ENCODE assay signal across 21 cellular contexts in the genomic region with DNA sequence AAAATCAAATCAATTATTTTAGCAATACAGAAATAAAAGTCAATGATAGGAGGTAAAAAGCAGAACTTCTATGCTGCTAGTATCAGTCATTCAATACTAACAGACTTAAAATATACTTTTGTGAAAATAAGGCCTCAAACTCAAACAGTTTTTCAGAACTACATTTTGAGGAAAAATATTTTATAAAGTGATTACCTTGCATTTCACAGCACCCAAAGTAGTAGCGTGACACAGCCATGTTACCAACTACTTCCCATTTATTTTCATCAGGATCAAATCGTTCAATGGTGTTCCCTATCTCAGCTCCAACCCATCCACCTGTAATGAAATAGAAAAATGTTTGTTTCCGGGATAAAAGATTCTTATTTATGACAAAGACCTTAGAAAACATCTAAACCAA. TPM values are rescaled to one million over a fixed set of nuclear protein-coding genes. Genes with fewer than 3 reads are reported as not detected.
A peak's percentile ranks its signal among the peaks of the same experiment; 100 is the strongest.
DNase-seq lines count a peak whose midpoint lies in the region; ATAC-seq, FAIRE-seq and TF ChIP-seq lines count a peak whose summit lies in the region.
"Had no signal": no experiment of that assay in that cellular context is flagged by ENCODE, and none has a peak within 500 bp of the region (broad histone marks: within the 10 kb centered on the region; RNA-seq: fewer than 3 reads in every experiment).

No MANE protein-coding gene starts in this region.

- H3K4me3 ChIP-seq in HepG2 (replicated peaks in 1 of 3; ENCODE audit: insufficient read depth in 1 of 3, low read depth in 2 of 3, low read length in 3 of 3), result no peak overlapping the region
- no peak overlapping the region for H3K4me3 ChIP-seq in right lobe of liver
- no peak overlapping the region for H3K4me3 ChIP-seq in K562
- H3K4me3 ChIP-seq in MG63, result no peak overlapping the region
- H3K4me3 ChIP-seq in esophagus squamous epithelium, result no peak overlapping the region
- H3K4me3 ChIP-seq: BLaER1 treated with 17β-estradiol and CSF1 and Interleukin-3, amounts not matched to agents 10 nM and 100 nM; GM12878 had no signal

- H2AFZ ChIP-seq in HepG2 (ENCODE audit: low read length), result no peak overlapping the region
- H2AFZ ChIP-seq in K562 (ENCODE audit: low read depth, low read length), result no peak overlapping the region

- DNase-seq in HepG2 (ENCODE audit: low spot score), result no peak
- DNase-seq in right lobe of liver, result no peak
- no peak for DNase-seq in K562 (ENCODE audit: extremely low read depth in 1 of 4, low spot score in 3 of 4)
- no peak for DNase-seq in MG63
- no peak for DNase-seq in esophagus squamous epithelium (lab: John Stamatoyannopoulos, UW)
- DNase-seq: 8988T; AML-193; Caco-2; Calu3; CD4-positive, alpha-beta T cell; CD8-positive, alpha-beta T cell; DMS79 treated with DMSO at 0.1 percent for 48 hours; GDM1 had no signal

- POLR2A ChIA-PET in HepG2 (lab: Yijun Ruan, JAX), result no interaction called here
- POLR2A ChIA-PET in K562 (lab: Yijun Ruan, JAX), result interaction anchor here (1.0 to 1.5 kb wide), 2 partner anchors 9 to 12 kb away, joined by 3 to 4 read pairs; no protein-coding TSS in a partner anchor

- no peaks in the 10 kb centered on the region; a peak in 1 of 5 replicates for H3K27me3 ChIP-seq in HepG2 (ENCODE audit: control insufficient read depth in 1 of 2, insufficient read depth in 2 of 2, low read length in 2 of 2)
- no peaks in the 10 kb centered on the region for H3K27me3 ChIP-seq in right lobe of liver
- no peaks in the 10 kb centered on the region for H3K27me3 ChIP-seq in K562 (ENCODE audit: control insufficient read depth in 2 of 2, insufficient read depth in 2 of 2, low read length in 2 of 2)
- no peaks in the 10 kb centered on the region for H3K27me3 ChIP-seq in MG63
- no peaks in the 10 kb centered on the region for H3K27me3 ChIP-seq in esophagus squamous epithelium
- H3K27me3 ChIP-seq: BLaER1 treated with 17β-estradiol and CSF1 and Interleukin-3, amounts not matched to agents 10 nM and 100 nM had no signal

- 94% methylated on average over 3 of the region's 3 CpGs for WGBS in HepG2 (ENCODE audit: low lambda C conversion rate)
- 95% methylated on average over 3 of the region's 3 CpGs for WGBS in right lobe of liver (ENCODE audit: insufficient coverage, low coverage, low lambda C conversion rate, missing lambda C conversion rate)
- 63% methylated on average over 3 of the region's 3 CpGs for WGBS in K562 (ENCODE audit: insufficient coverage, low coverage, missing lambda C conversion rate)
- 91 to 95% methylated on average over 3 of the region's 3 CpGs for WGBS in esophagus squamous epithelium, 2 donors

- no peak for TF ChIP-seq POLR2A in HepG2 (IDR thresholded peaks at IDR 0.05; ENCODE audit: insufficient read depth in 1 of 2, low read depth in 2 of 2, low read length in 2 of 2)
- no peak for TF ChIP-seq POLR2A in right lobe of liver (IDR thresholded peaks at IDR 0.05)
- no peak for TF ChIP-seq POLR2A in K562 (conservative IDR thresholded peaks at IDR 0.05)
- no peak for TF ChIP-seq POLR2A in esophagus squamous epithelium (IDR thresholded peaks at IDR 0.05)

- H3K36me3 ChIP-seq in HepG2 (replicated peaks in 1 of 2; ENCODE audit: control insufficient read depth in 1 of 2, insufficient read depth in 2 of 2, low read length in 2 of 2) (peaks cover 1 to 4% of the 10 kb centered on the region in 2 experiments; a peak in 2 of 5 replicates), right lobe of liver (peaks cover 0 to 25% (median under 1%) of the 10 kb centered on the region in 4 donors), K562 (ENCODE audit: control insufficient read depth, insufficient read depth, low read length) (0 out of 3 replicates have a peak, but pooled peaks cover 3% of the 10 kb centered on the region), MG63 (no peaks in the 10 kb centered on the region), esophagus squamous epithelium (peaks cover 0 to 79% (median 0%) of the 10 kb centered on the region in 3 donors)

- BruUV-seq in HepG2 (replicated peaks; lab: Mats Ljungman, UMichigan) (no TSS peak), K562 (replicated peaks; lab: Mats Ljungman, UMichigan) (no TSS peak)

- H3K9me3 ChIP-seq in HepG2 (ENCODE audit: low read length) (no peaks in the 10 kb centered on the region), right lobe of liver (no peaks in the 10 kb centered on the region), K562 (replicated peaks; ENCODE audit: control insufficient read depth, insufficient read depth, low read depth, low read length) (no peaks in the 10 kb centered on the region), MG63 (no peaks in the 10 kb centered on the region), esophagus squamous epithelium (no peaks in the 10 kb centered on the region)
- H3K9me3 ChIP-seq: BLaER1 treated with 17β-estradiol and CSF1 and Interleukin-3, amounts not matched to agents 10 nM and 100 nM; Caco-2 had no signal

- no peak for TF ChIP-seq CTCF in HepG2 (CRISPR knock-in tag; IDR thresholded peaks at IDR 0.05)
- no peak for TF ChIP-seq CTCF in right lobe of liver (IDR thresholded peaks at IDR 0.05)
- TF ChIP-seq CTCF in K562 (IDR thresholded peaks at IDR 0.05 in 2 of 3, conservative IDR thresholded peaks at IDR 0.05 in 1 of 3; ENCODE audit: insufficient read depth in 2 of 3, low read depth in 1 of 3, low read length in 3 of 3), result no peak
- no peak for TF ChIP-seq CTCF in esophagus squamous epithelium (IDR thresholded peaks at IDR 0.05)

- in situ Hi-C loops in HepG2 (cut with HindIII; ENCODE audit: extremely low pct_ligation_motif_present, low pct_unique_long_range_greater_than_20kb), result no loop called here
- in situ Hi-C loops in K562 (cut with MboI), result no loop called here

- H3K9me1 ChIP-seq in K562 (ENCODE audit: control insufficient read depth, insufficient read depth, low read length), result no peaks in the 10 kb centered on the region

- H3K27ac ChIP-seq in HepG2 (ENCODE audit: extremely low read length, insufficient read depth, low read length) (no peak overlapping the region), right lobe of liver (no peak overlapping the region), K562 (ENCODE audit: extremely low read depth, low read depth, low read length) (no peak overlapping the region), esophagus squamous epithelium (no peak overlapping the region)
- H3K27ac ChIP-seq: BLaER1 treated with 17β-estradiol and CSF1 and Interleukin-3, amounts not matched to agents 10 nM and 100 nM; C4-2B had no signal

- no peaks in the 10 kb centered on the region for H3K79me2 ChIP-seq in HepG2 (ENCODE audit: insufficient read depth, low read length)
- H3K79me2 ChIP-seq in K562 (ENCODE audit: control insufficient read depth, insufficient read depth, low read length), result no peaks in the 10 kb centered on the region

- H3K4me2 ChIP-seq in HepG2 (ENCODE audit: low read depth, low read length) (no peak overlapping the region), K562 (ENCODE audit: insufficient read depth, low read length) (no peak overlapping the region)
- H3K4me2 ChIP-seq: BLaER1 treated with 17β-estradiol and CSF1 and Interleukin-3, amounts not matched to agents 10 nM and 100 nM had no signal

- H4K20me1 ChIP-seq in HepG2 (ENCODE audit: insufficient read depth, low read length) (no peaks in the 10 kb centered on the region), K562 (replicated peaks; ENCODE audit: control insufficient read depth, insufficient read depth, low read length) (no peaks in the 10 kb centered on the region)
- H4K20me1 ChIP-seq: BLaER1 treated with 17β-estradiol and CSF1 and Interleukin-3, amounts not matched to agents 10 nM and 100 nM had no signal

- H3K4me1 ChIP-seq in HepG2 (ENCODE audit: insufficient read depth, low read length) (no peaks in the 10 kb centered on the region), right lobe of liver (no peaks in the 10 kb centered on the region), K562 (replicated peaks in 1 of 2; ENCODE audit: control insufficient read depth in 2 of 2, insufficient read depth in 2 of 2, low read length in 2 of 2) (no peaks in the 10 kb centered on the region), esophagus squamous epithelium (no peaks in the 10 kb centered on the region)
- H3K4me1 ChIP-seq: Caco-2 had no signal

- ATAC-seq in HepG2, result no peak
- ATAC-seq in right lobe of liver, result no peak
- ATAC-seq in K562, result no peak
- ATAC-seq: CD8-positive, alpha-beta T cell; GM12878 had no signal

- CTCF ChIA-PET in HepG2 (lab: Yijun Ruan, JAX; ENCODE audit: low intra/inter-chr PET ratio, low total read pairs) (no interaction called here), K562 (lab: Yijun Ruan, JAX; ENCODE audit: low intra/inter-chr PET ratio) (no interaction called here)

- intact Hi-C loops in HepG2 (cut with micrococcal nuclease; ENCODE audit: unreplicated experiment) (no loop called here), right lobe of liver (cut with DNase I) (no loop called here), K562 (cut with micrococcal nuclease) (no loop called here), esophagus squamous epithelium (cut with DNase I) (no loop called here)

- TF ChIP-seq RAD21 in HepG2 (CRISPR knock-in tag; IDR thresholded peaks at IDR 0.05) (no peak), K562 (CRISPR knock-in tag; conservative IDR thresholded peaks at IDR 0.05 in 1 of 2, IDR thresholded peaks at IDR 0.05 in 1 of 2) (no peak)

- H3K9ac ChIP-seq in HepG2 (ENCODE audit: insufficient read depth, low read depth, low read length) (no peak overlapping the region), K562 (ENCODE audit: insufficient read depth in 1 of 2, low read depth in 2 of 2, low read length in 2 of 2) (no peak overlapping the region)
- H3K9ac ChIP-seq: BLaER1 treated with 17β-estradiol and CSF1 and Interleukin-3, amounts not matched to agents 10 nM and 100 nM had no signal

- no peak for TF ChIP-seq EP300 in HepG2 (IDR thresholded peaks at IDR 0.05; ENCODE audit: low read depth in 2 of 2, low read length in 2 of 2)
- TF ChIP-seq EP300 in HepG2 (CRISPR knock-in tag; IDR thresholded peaks at IDR 0.05; ENCODE audit: borderline replicate concordance), result no peak
- TF ChIP-seq EP300 in K562 (IDR thresholded peaks at IDR 0.05; ENCODE audit: low read length), result no peak

- FAIRE-seq in HepG2 (lab: Jason Lieb, UNC), result no peak
- peak; percentile 3 for FAIRE-seq in G401.6 (lab: Jason Lieb, UNC)
- FAIRE-seq in K562 (lab: Jason Lieb, UNC), result no peak
- FAIRE-seq: A204.1, D721Med, GM12878, GM12892, GM18507 had no signal

RNA-seq across cellular contexts. Expression of a gene that starts 28.7 kb away (rescaled TPM):
- total RNA-seq in HepG2 (2016; rRNA removed; fragmentation: Illumina TruSeq; extraction: Trizol) (21.9 and 25.4 TPM in 2 replicates), right lobe of liver (10 to 100 TPM in 3 of 6 experiments, 1 to 10 TPM in 3; 7.5 to 17.5 (median 10.0) TPM), K562 (2014; rRNA removed) (47.3 and 73.2 TPM in 2 replicates), K562 (2014; rRNA removed; fragmentation: Illumina TruSeq; extraction: Trizol) (103 and 117 TPM in 2 replicates), K562 (2015; rRNA removed; fragmentation: Illumina TruSeq; extraction: Trizol) (85.0 and 85.2 TPM in 2 replicates), K562 (2021) (66.5 and 68.6 TPM in 2 replicates), esophagus squamous epithelium (10 to 100 TPM; 12.0 to 52.7 (median 30.8) TPM)
- 11.4 TPM in 2 replicates for total RNA-seq in HepG2 (2016; cell fraction: cytosol; rRNA removed; fragmentation: Illumina TruSeq; extraction: Trizol; ENCODE audit: low read depth)
- 22.3 and 23.4 TPM in 2 replicates for total RNA-seq in HepG2 (2016; cell fraction: insoluble cytoplasmic fraction; rRNA removed; fragmentation: Illumina TruSeq; extraction: Trizol)
- 25.3 and 27.2 TPM in 2 replicates for total RNA-seq in HepG2 (2016; cell fraction: membrane; rRNA removed; fragmentation: Illumina TruSeq; extraction: Trizol)
- total RNA-seq in HepG2 (2016; cell fraction: nucleus; rRNA removed; fragmentation: Illumina TruSeq; extraction: Trizol), result 15.9 TPM in 2 replicates
- polyA plus RNA-seq in HepG2 (2011; rRNA removed) (112 and 135 TPM in 2 replicates), K562 (2011; rRNA removed) (248 and 266 TPM in 2 replicates), K562 (2014; fragmentation: Illumina TruSeq; extraction: Trizol) (129 and 149 TPM in 2 replicates), K562 (2014; fragmentation: Nextera tagmentation; extraction: Ambion mirVana) (100 to 1,000 TPM; 136 to 143 TPM), K562 (2014; rRNA removed) (82.0 and 130 TPM in 2 replicates)
- 79.4 and 112 TPM in 2 replicates for polyA plus RNA-seq in HepG2 (2011; cell fraction: cytosol; rRNA removed)
- 24.0 and 32.3 TPM in 2 replicates for polyA plus RNA-seq in HepG2 (2011; cell fraction: nucleus; rRNA removed)
- 42.1 and 42.2 TPM in 2 replicates for polyA plus RNA-seq in HepG2 (2012)
- 14.7 and 16.7 TPM in 2 replicates for polyA plus RNA-seq in HepG2 (2016; cell fraction: cytosol; fragmentation: Illumina TruSeq; extraction: Trizol; ENCODE audit: low read depth)
- polyA plus RNA-seq in HepG2 (2016; cell fraction: insoluble cytoplasmic fraction; fragmentation: Illumina TruSeq; extraction: Trizol; ENCODE audit: low read depth), result 38.2 and 42.6 TPM in 2 replicates
- 28.0 and 33.0 TPM in 2 replicates for polyA plus RNA-seq in HepG2 (2016; cell fraction: membrane; fragmentation: Illumina TruSeq; extraction: Trizol; ENCODE audit: low read depth)
- 36.0 and 42.8 TPM in 2 replicates for polyA plus RNA-seq in HepG2 (2016; cell fraction: nucleus; fragmentation: Illumina TruSeq; extraction: Trizol; ENCODE audit: insufficient read depth, low read depth)
- 78.0 and 80.4 TPM in 2 replicates for polyA minus RNA-seq in HepG2 (2011; rRNA and poly(A)+ RNA removed; ENCODE audit: low replicate concordance)
- polyA minus RNA-seq in HepG2 (2011; cell fraction: cytosol; rRNA and poly(A)+ RNA removed), result 35.4 and 38.1 TPM in 2 replicates
- polyA minus RNA-seq in HepG2 (2011; cell fraction: nucleus; rRNA and poly(A)+ RNA removed), result 26.5 and 35.8 TPM in 2 replicates
- 69.1 and 83.0 TPM in 2 replicates for total RNA-seq in K562 (2011; cell fraction: chromatin; rRNA removed; ENCODE audit: low replicate concordance)
- total RNA-seq in K562 (2011; cell fraction: nucleolus; rRNA removed), result 69.2 and 76.9 TPM in 2 replicates
- 117 and 160 TPM in 2 replicates for total RNA-seq in K562 (2011; cell fraction: nucleoplasm; rRNA removed)
- polyA plus RNA-seq in K562 (2011; cell fraction: cytosol; rRNA removed), result 143 and 217 TPM in 2 replicates
- 68.9 and 105 TPM in 2 replicates for polyA plus RNA-seq in K562 (2011; cell fraction: nucleus; rRNA removed)
- 58.0 and 104 TPM in 2 replicates for polyA plus RNA-seq in K562 (2012)
- polyA minus RNA-seq in K562 (2011; rRNA and poly(A)+ RNA removed), result 147 and 159 TPM in 2 replicates
- polyA minus RNA-seq in K562 (2011; cell fraction: cytosol; rRNA and poly(A)+ RNA removed), result 34.7 and 59.2 TPM in 2 replicates
- 17.2 and 47.9 TPM in 2 replicates for polyA minus RNA-seq in K562 (2011; cell fraction: nucleus; rRNA and poly(A)+ RNA removed)
- total RNA-seq in MG63 (2014; rRNA removed; shearing (Covaris generic); ENCODE audit: low replicate concordance), result 13.7 and 21.7 TPM in 2 replicates

RNA-seq across cellular contexts. Expression of a gene that starts 30.4 kb away (rescaled TPM):
- total RNA-seq in HepG2 (2016; rRNA removed; fragmentation: Illumina TruSeq; extraction: Trizol) (86.1 and 102 TPM in 2 replicates), right lobe of liver (10 to 100 TPM; 51.2 to 80.0 (median 67.3) TPM), K562 (2014; rRNA removed) (122 and 133 TPM in 2 replicates), K562 (2014; rRNA removed; fragmentation: Illumina TruSeq; extraction: Trizol) (216 and 236 TPM in 2 replicates), K562 (2015; rRNA removed; fragmentation: Illumina TruSeq; extraction: Trizol) (176 and 178 TPM in 2 replicates), K562 (2021) (138 and 149 TPM in 2 replicates), esophagus squamous epithelium (100 to 1,000 TPM in 2 of 4 donors, 10 to 100 TPM in 2; 67.3 to 139 (median 97.7) TPM)
- total RNA-seq in HepG2 (2016; cell fraction: cytosol; rRNA removed; fragmentation: Illumina TruSeq; extraction: Trizol; ENCODE audit: low read depth), result 25.6 and 26.4 TPM in 2 replicates
- total RNA-seq in HepG2 (2016; cell fraction: insoluble cytoplasmic fraction; rRNA removed; fragmentation: Illumina TruSeq; extraction: Trizol), result 92.3 and 92.5 TPM in 2 replicates
- total RNA-seq in HepG2 (2016; cell fraction: membrane; rRNA removed; fragmentation: Illumina TruSeq; extraction: Trizol), result 57.5 TPM in 2 replicates
- 88.6 and 95.6 TPM in 2 replicates for total RNA-seq in HepG2 (2016; cell fraction: nucleus; rRNA removed; fragmentation: Illumina TruSeq; extraction: Trizol)
- polyA plus RNA-seq in HepG2 (2011; rRNA removed) (45.9 and 46.4 TPM in 2 replicates), K562 (2011; rRNA removed) (128 and 138 TPM in 2 replicates), K562 (2014; fragmentation: Illumina TruSeq; extraction: Trizol) (165 and 174 TPM in 2 replicates), K562 (2014; fragmentation: Nextera tagmentation; extraction: Ambion mirVana) (100 to 1,000 TPM in 1 of 2 experiments, 10 to 100 TPM in 1; 86.0 to 128 TPM), K562 (2014; rRNA removed) (80.8 and 96.8 TPM in 2 replicates)
- polyA plus RNA-seq in HepG2 (2011; cell fraction: cytosol; rRNA removed), result 31.6 and 50.0 TPM in 2 replicates
- 47.9 and 59.6 TPM in 2 replicates for polyA plus RNA-seq in HepG2 (2011; cell fraction: nucleus; rRNA removed)
- 66.6 and 70.2 TPM in 2 replicates for polyA plus RNA-seq in HepG2 (2012)
- polyA plus RNA-seq in HepG2 (2016; cell fraction: cytosol; fragmentation: Illumina TruSeq; extraction: Trizol; ENCODE audit: low read depth), result 4.1 and 5.8 TPM in 2 replicates
- polyA plus RNA-seq in HepG2 (2016; cell fraction: insoluble cytoplasmic fraction; fragmentation: Illumina TruSeq; extraction: Trizol; ENCODE audit: low read depth), result 64.8 and 77.7 TPM in 2 replicates
- polyA plus RNA-seq in HepG2 (2016; cell fraction: membrane; fragmentation: Illumina TruSeq; extraction: Trizol; ENCODE audit: low read depth), result 19.7 and 22.4 TPM in 2 replicates
- 101 and 103 TPM in 2 replicates for polyA plus RNA-seq in HepG2 (2016; cell fraction: nucleus; fragmentation: Illumina TruSeq; extraction: Trizol; ENCODE audit: insufficient read depth, low read depth)
- polyA minus RNA-seq in HepG2 (2011; rRNA and poly(A)+ RNA removed; ENCODE audit: low replicate concordance), result 88.8 and 106 TPM in 2 replicates
- 54.0 and 54.9 TPM in 2 replicates for polyA minus RNA-seq in HepG2 (2011; cell fraction: cytosol; rRNA and poly(A)+ RNA removed)
- 163 and 195 TPM in 2 replicates for polyA minus RNA-seq in HepG2 (2011; cell fraction: nucleus; rRNA and poly(A)+ RNA removed)
- total RNA-seq in K562 (2011; cell fraction: chromatin; rRNA removed; ENCODE audit: low replicate concordance), result 283 and 462 TPM in 2 replicates
- 159 and 187 TPM in 2 replicates for total RNA-seq in K562 (2011; cell fraction: nucleolus; rRNA removed)
- total RNA-seq in K562 (2011; cell fraction: nucleoplasm; rRNA removed), result 247 and 326 TPM in 2 replicates
- polyA plus RNA-seq in K562 (2011; cell fraction: cytosol; rRNA removed), result 49.8 and 94.3 TPM in 2 replicates
- polyA plus RNA-seq in K562 (2011; cell fraction: nucleus; rRNA removed), result 173 and 219 TPM in 2 replicates
- 86.4 and 101 TPM in 2 replicates for polyA plus RNA-seq in K562 (2012)
- 244 and 278 TPM in 2 replicates for polyA minus RNA-seq in K562 (2011; rRNA and poly(A)+ RNA removed)
- polyA minus RNA-seq in K562 (2011; cell fraction: cytosol; rRNA and poly(A)+ RNA removed), result 68.6 and 88.3 TPM in 2 replicates
- 135 and 244 TPM in 2 replicates for polyA minus RNA-seq in K562 (2011; cell fraction: nucleus; rRNA and poly(A)+ RNA removed)
- 126 and 254 TPM in 2 replicates for total RNA-seq in MG63 (2014; rRNA removed; shearing (Covaris generic); ENCODE audit: low replicate concordance)

RNA-seq across cellular contexts. Expression of a gene that starts 33.8 kb away (rescaled TPM):
- total RNA-seq in HepG2 (2016; rRNA removed; fragmentation: Illumina TruSeq; extraction: Trizol) (9.7 and 14.1 TPM in 2 replicates), right lobe of liver (10 to 100 TPM in 2 of 6 experiments, 1 to 10 TPM in 4; 5.5 to 12.9 (median 8.3) TPM), K562 (2014; rRNA removed) (5.7 and 7.5 TPM in 2 replicates), K562 (2014; rRNA removed; fragmentation: Illumina TruSeq; extraction: Trizol) (9.7 and 13.6 TPM in 2 replicates), K562 (2015; rRNA removed; fragmentation: Illumina TruSeq; extraction: Trizol) (6.9 and 8.3 TPM in 2 replicates), K562 (2021) (11.8 and 15.1 TPM in 2 replicates), esophagus squamous epithelium (1 to 10 TPM; 6.4 to 8.4 (median 7.4) TPM)
- 1.4 and 1.9 TPM in 2 replicates for total RNA-seq in HepG2 (2016; cell fraction: cytosol; rRNA removed; fragmentation: Illumina TruSeq; extraction: Trizol; ENCODE audit: low read depth)
- total RNA-seq in HepG2 (2016; cell fraction: insoluble cytoplasmic fraction; rRNA removed; fragmentation: Illumina TruSeq; extraction: Trizol), result 9.3 and 17.3 TPM in 2 replicates
- total RNA-seq in HepG2 (2016; cell fraction: membrane; rRNA removed; fragmentation: Illumina TruSeq; extraction: Trizol), result 4.3 and 4.5 TPM in 2 replicates
- 6.7 and 6.8 TPM in 2 replicates for total RNA-seq in HepG2 (2016; cell fraction: nucleus; rRNA removed; fragmentation: Illumina TruSeq; extraction: Trizol)
- polyA plus RNA-seq in HepG2 (2011; rRNA removed) (3.0 and 3.1 TPM in 2 replicates), K562 (2011; rRNA removed) (8.6 and 14.7 TPM in 2 replicates), K562 (2014; fragmentation: Illumina TruSeq; extraction: Trizol) (7.2 and 7.5 TPM in 2 replicates), K562 (2014; fragmentation: Nextera tagmentation; extraction: Ambion mirVana) (10 to 100 TPM; 13.5 to 15.1 TPM), K562 (2014; rRNA removed) (5.6 and 6.9 TPM in 2 replicates)
- 1.2 and 2.3 TPM in 2 replicates for polyA plus RNA-seq in HepG2 (2011; cell fraction: cytosol; rRNA removed)
- polyA plus RNA-seq in HepG2 (2011; cell fraction: nucleus; rRNA removed), result 0.90 and 1.3 TPM in 2 replicates
- polyA plus RNA-seq in HepG2 (2012), result 4.1 and 6.3 TPM in 2 replicates
- 0.96 and 1.1 TPM in 2 replicates for polyA plus RNA-seq in HepG2 (2016; cell fraction: cytosol; fragmentation: Illumina TruSeq; extraction: Trizol; ENCODE audit: low read depth)
- polyA plus RNA-seq in HepG2 (2016; cell fraction: insoluble cytoplasmic fraction; fragmentation: Illumina TruSeq; extraction: Trizol; ENCODE audit: low read depth), result 9.0 and 10.4 TPM in 2 replicates
- polyA plus RNA-seq in HepG2 (2016; cell fraction: membrane; fragmentation: Illumina TruSeq; extraction: Trizol; ENCODE audit: low read depth), result 2.3 and 3.1 TPM in 2 replicates
- polyA plus RNA-seq in HepG2 (2016; cell fraction: nucleus; fragmentation: Illumina TruSeq; extraction: Trizol; ENCODE audit: insufficient read depth, low read depth), result 5.5 and 7.0 TPM in 2 replicates
- polyA minus RNA-seq in HepG2 (2011; rRNA and poly(A)+ RNA removed; ENCODE audit: low replicate concordance), result 2.5 and 3.2 TPM in 2 replicates
- 3.1 and 3.4 TPM in 2 replicates for polyA minus RNA-seq in HepG2 (2011; cell fraction: cytosol; rRNA and poly(A)+ RNA removed)
- polyA minus RNA-seq in HepG2 (2011; cell fraction: nucleus; rRNA and poly(A)+ RNA removed), result 4.5 and 5.3 TPM in 2 replicates
- 11.4 and 25.7 TPM in 2 replicates for total RNA-seq in K562 (2011; cell fraction: chromatin; rRNA removed; ENCODE audit: low replicate concordance)
- total RNA-seq in K562 (2011; cell fraction: nucleolus; rRNA removed), result 5.3 and 7.0 TPM in 2 replicates
- 13.2 and 17.9 TPM in 2 replicates for total RNA-seq in K562 (2011; cell fraction: nucleoplasm; rRNA removed)
- polyA plus RNA-seq in K562 (2011; cell fraction: cytosol; rRNA removed), result 1.9 and 4.5 TPM in 2 replicates
- polyA plus RNA-seq in K562 (2011; cell fraction: nucleus; rRNA removed), result 3.1 TPM in 2 replicates
- polyA plus RNA-seq in K562 (2012), result 8.1 and 11.6 TPM in 2 replicates
- 16.4 and 21.4 TPM in 2 replicates for polyA minus RNA-seq in K562 (2011; rRNA and poly(A)+ RNA removed)
- polyA minus RNA-seq in K562 (2011; cell fraction: cytosol; rRNA and poly(A)+ RNA removed), result 2.8 and 6.7 TPM in 2 replicates
- polyA minus RNA-seq in K562 (2011; cell fraction: nucleus; rRNA and poly(A)+ RNA removed), result 2.4 and 3.7 TPM in 2 replicates
- total RNA-seq in MG63 (2014; rRNA removed; shearing (Covaris generic); ENCODE audit: low replicate concordance), result 5.2 and 8.0 TPM in 2 replicates
